24 cellular contexts compared by ENCODE assay signal in genomic region chr4:100716416-100716815, GRCh38.
"Had no signal": no experiment of that assay in that cellular context is flagged by ENCODE, and none has a peak within 500 bp of the region (broad histone marks: within the 10 kb centered on the region; RNA-seq: fewer than 3 reads in every experiment).

No MANE protein-coding gene starts in this region.

- H3K9me3 ChIP-seq: ovary, stomach, thyroid gland, upper lobe of right lung had no signal

- H3K36me3 ChIP-seq: neural progenitor cell, ovary, right lobe of liver, sigmoid colon, stomach, thoracic aorta, thyroid gland, tibial nerve, upper lobe of right lung, uterus had no signal

- DNase-seq: natural killer cell; occipital lobe; ovary; posterior cingulate gyrus; psoas muscle; right cardiac atrium; right lobe of liver; sigmoid colon; small intestine; stimulated activated CD4-positive, alpha-beta T cell treated with anti-CD3 and anti-CD28 coated beads, Interleukin-15, amount 100 ng/mL, for 24 hours; stimulated activated CD4-positive, alpha-beta T cell treated with anti-CD3 and anti-CD28 coated beads, Interleukin-2, amount 100 ng/mL, for 24 hours; stimulated activated CD4-positive, alpha-beta T cell treated with anti-CD3 and anti-CD28 coated beads, Interleukin-2, amount 100 ng/mL, for 48 hours; stimulated activated CD4-positive, alpha-beta T cell treated with anti-CD3 and anti-CD28 coated beads, Interleukin-4, amount 100 ng/mL, for 24 hours; stimulated activated naive B cell treated with anti-CD40 and anti-IgM and Interleukin-4, amounts not matched to agents 10 μg/mL and 1 μg/mL and 100 μg/mL, for 72 hours; stimulated activated naive CD4-positive, alpha-beta T cell treated with Interleukin-2 at 50 U/mL for 16 hours; stomach; thyroid gland; upper lobe of right lung; uterus had no signal

- H3K27me3 ChIP-seq: neural progenitor cell, ovary, right lobe of liver, sigmoid colon, stomach, thyroid gland, tibial nerve, upper lobe of right lung had no signal

- ATAC-seq: natural killer cell; psoas muscle; right cardiac atrium; right lobe of liver; stimulated activated effector memory CD8-positive, alpha-beta T cell treated with anti-CD3 and anti-CD28 coated beads, Interleukin-12 subunit alpha, Interleukin-12 subunit beta, amount 100 ng/mL, for 72 hours; stimulated activated naive B cell treated with anti-CD40 and anti-IgM and Interleukin-4, amounts not matched to agents 10 μg/mL and 1 μg/mL and 100 μg/mL, for 72 hours; upper lobe of right lung had no signal

- H3K9ac ChIP-seq: neural progenitor cell, parathyroid adenoma had no signal

- H3K4me2 ChIP-seq: neural progenitor cell had no signal

- H3K79me2 ChIP-seq: parathyroid adenoma had no signal

- H2AFZ ChIP-seq: neural progenitor cell, parathyroid adenoma had no signal

- H3K4me1 ChIP-seq: neural progenitor cell, parathyroid adenoma, psoas muscle, right lobe of liver, sigmoid colon, stomach, thyroid gland, upper lobe of right lung, uterus had no signal

- H3K4me3 ChIP-seq: neural progenitor cell, ovary, psoas muscle, right lobe of liver, sigmoid colon, stomach, thoracic aorta, thyroid gland, tibial nerve, upper lobe of right lung, uterus had no signal

- H3K27ac ChIP-seq: neural progenitor cell, ovary, parathyroid adenoma, psoas muscle, right lobe of liver, sigmoid colon, stomach, thoracic aorta, thyroid gland, tibial nerve, upper lobe of right lung, uterus had no signal
